Comparison of ENCODE assay signal across 8 cellular contexts in the genomic region with DNA sequence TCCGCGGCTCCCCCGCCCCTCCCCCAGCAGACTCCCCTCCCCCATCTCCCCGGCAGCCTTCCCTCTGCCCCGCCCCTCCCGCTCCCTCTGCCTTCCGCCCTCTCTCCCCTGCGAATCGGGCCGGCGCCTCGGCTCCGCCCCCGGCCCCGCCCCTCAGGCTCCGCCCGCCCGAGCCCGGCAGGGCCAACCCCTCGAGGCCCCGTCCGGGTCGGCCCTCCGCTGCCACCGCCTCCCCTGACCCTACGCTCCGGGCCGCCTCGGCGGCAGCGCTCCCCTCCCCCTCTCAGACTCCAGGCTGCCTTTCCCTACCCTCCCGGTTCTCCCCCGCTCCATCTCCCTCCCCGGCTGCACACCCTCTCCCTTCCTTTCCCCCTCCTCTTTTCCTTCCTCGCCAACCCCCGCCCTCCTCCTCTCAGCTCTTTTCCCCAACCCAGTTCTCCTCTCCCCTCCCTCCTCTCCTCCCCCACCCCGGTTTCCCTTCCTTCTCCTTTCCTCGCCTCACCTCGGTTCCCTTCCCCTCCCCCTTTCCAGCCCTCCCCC. TPM values are rescaled to one million over a fixed set of nuclear protein-coding genes. Genes with fewer than 3 reads are reported as not detected.
A peak's percentile ranks its signal among the peaks of the same experiment; 100 is the strongest.
DNase-seq lines count a peak whose midpoint lies in the region; ATAC-seq and TF ChIP-seq lines count a peak whose summit lies in the region.

No MANE protein-coding gene starts in this region.

- TF ChIP-seq CTCF in VCaP (conservative IDR thresholded peaks at IDR 0.05) = no peak
- no peak for TF ChIP-seq CTCF in breast epithelium (IDR thresholded peaks at IDR 0.05)

- no peaks in the 10 kb centered on the region for H3K27me3 ChIP-seq in breast epithelium

- H3K36me3 ChIP-seq in breast epithelium = no peaks in the 10 kb centered on the region

- H3K9me3 ChIP-seq in breast epithelium = no peaks in the 10 kb centered on the region

- intact Hi-C loops in breast epithelium (cut with DNase I; ENCODE audit: low total_unique reads) = no loop called here

- H3K27ac ChIP-seq in VCaP (peak overlapping the region; percentile 91), breast epithelium (peak overlapping the region; percentile 78 to 80)

- H3K4me3 ChIP-seq in breast epithelium = peak overlapping the region; percentile 58 to 91 (median 73)

- DNase-seq in 8988T (peak; percentile 87), NCI-H2107 treated with DMSO at 0.1 percent for 48 hours (lab: John Stamatoyannopoulos, UW; ENCODE audit: unreplicated experiment) (peak; percentile 74), breast epithelium (ENCODE audit: low spot score in 2 of 2) (peak; percentile 87 to 90), iris pigment epithelial cell (ENCODE audit: low read depth) (peak; percentile 83), smooth muscle cell of the brain vasculature (ENCODE audit: low read depth, low spot score) (peak; percentile 32)

- ATAC-seq in GM18517 (IDR thresholded peaks at IDR 0.05; ENCODE audit: unreplicated experiment) (peak; percentile 75), HG03025 (IDR thresholded peaks at IDR 0.05; ENCODE audit: low FRiP score, unreplicated experiment) (peak; percentile 93)

- TF ChIP-seq POLR2A in breast epithelium (IDR thresholded peaks at IDR 0.05) = no peak

- H3K4me1 ChIP-seq in breast epithelium = no peaks in the 10 kb centered on the region

RNA-seq across cellular contexts. Expression of gene ZNF467, which starts 1.6 kb away (rescaled TPM):
- total RNA-seq in breast epithelium = 1 to 10 TPM; 5.0 to 6.3 (median 5.9) TPM

Comparison
In these comparisons a context has a peak if more than half of its experiments do, and no peak if none do; other contexts are left out.
1. Peak in every context shown above with its lines: DNase-seq, ATAC-seq, H3K4me3 ChIP-seq and H3K27ac ChIP-seq.
2. DNase-seq: peak in every context shown above with its lines; median percentile 88 in breast epithelium; 87 in 8988T; 83 in iris pigment epithelial cell; 74 in NCI-H2107 treated with DMSO at 0.1 percent for 48 hours; 32 in smooth muscle cell of the brain vasculature.